ENCODE assay signal across 31 cellular contexts in the genomic region with DNA sequence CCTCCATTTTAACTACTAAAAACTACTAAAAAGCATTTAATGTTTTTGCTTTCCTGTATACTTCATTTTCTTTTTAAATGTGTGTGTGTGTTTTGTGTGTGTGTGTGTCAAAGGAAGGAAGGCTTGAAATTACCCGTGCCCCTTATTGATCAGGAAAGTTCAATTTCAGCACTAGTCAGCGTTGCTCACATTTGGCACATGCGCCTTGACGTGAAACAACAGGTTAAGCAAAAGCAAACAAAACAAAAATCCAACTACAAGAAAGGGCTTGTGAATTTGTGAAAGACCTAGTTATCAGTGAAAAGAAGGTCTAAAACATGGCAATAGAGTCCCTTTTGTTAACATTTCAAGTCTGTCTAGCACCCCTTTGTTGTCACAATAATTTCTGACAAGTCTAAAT.
"Had no signal": no experiment of that assay in that cellular context is flagged by ENCODE, and none has a peak within 500 bp of the region (broad histone marks: within the 10 kb centered on the region; RNA-seq: fewer than 3 reads in every experiment).

No MANE protein-coding gene starts in this region.

- H3K4me3 ChIP-seq: adrenal gland, body of pancreas had no signal

- H3K36me3 Mint-ChIP-seq: activated CD8-positive, alpha-beta memory T cell treated with anti-CD3 and anti-CD28 coated beads, Interleukin-2, amount 10 ng/mL, durations not matched to agents 7 days and 5 days; activated naive CD4-positive, alpha-beta T cell treated with anti-CD3 and anti-CD28 coated beads, Interleukin-2, amount 50 U/mL, for 72 hours had no signal

- H3K4me3 Mint-ChIP-seq: activated CD4-positive, alpha-beta memory T cell treated with anti-CD3 and anti-CD28 coated beads, Interleukin-2, amount 10 ng/mL, durations not matched to agents 7 days and 5 days; activated CD8-positive, alpha-beta memory T cell treated with anti-CD3 and anti-CD28 coated beads, Interleukin-2, amount 10 ng/mL, durations not matched to agents 7 days and 5 days; activated T-cell treated with anti-CD3 and anti-CD28 coated beads, Interleukin-2, amount 50 U/mL, for 72 hours; activated T-helper 17 cell treated with anti-CD3 and anti-CD28 coated beads, Interleukin-2, amount 50 U/mL, for 72 hours had no signal

- ATAC-seq: activated CD8-positive, alpha-beta memory T cell treated with anti-CD3 and anti-CD28 coated beads, Interleukin-2, amount 10 ng/mL, durations not matched to agents 7 days and 5 days; activated naive CD4-positive, alpha-beta T cell treated with anti-CD3 and anti-CD28 coated beads, Interleukin-2, amount 50 U/mL, for 72 hours; activated T-cell treated with anti-CD3 and anti-CD28 coated beads, Interleukin-2, amount 50 U/mL, for 72 hours; activated T-helper 17 cell treated with anti-CD3 and anti-CD28 coated beads, Interleukin-2, amount 50 U/mL, for 72 hours; body of pancreas had no signal

- H3K9me3 Mint-ChIP-seq: activated CD4-positive, alpha-beta memory T cell treated with anti-CD3 and anti-CD28 coated beads, Interleukin-2, amount 10 ng/mL, durations not matched to agents 7 days and 5 days; activated T-helper 17 cell treated with anti-CD3 and anti-CD28 coated beads, Interleukin-2, amount 50 U/mL, for 72 hours had no signal

- DNase-seq: activated CD4-positive, alpha-beta memory T cell treated with anti-CD3 and anti-CD28 coated beads, Interleukin-2, amount 10 ng/mL, durations not matched to agents 7 days and 5 days; activated CD4-positive, alpha-beta T cell treated with anti-CD3 and anti-CD28 coated beads for 1 hour; activated CD4-positive, alpha-beta T cell treated with anti-CD3 and anti-CD28 coated beads for 48 hours; activated CD4-positive, CD25-positive, alpha-beta regulatory T cell; activated CD8-positive, alpha-beta memory T cell treated with anti-CD3 and anti-CD28 coated beads for 24 hours; activated CD8-positive, alpha-beta memory T cell treated with anti-CD3 and anti-CD28 coated beads, Interleukin-2, amount 10 ng/mL, durations not matched to agents 7 days and 5 days; activated CD8-positive, alpha-beta memory T cell treated with anti-CD3 and anti-CD28 coated beads, Interleukin-2, amount 50 U/mL, for 48 hours; activated gamma-delta T cell; activated naive CD4-positive, alpha-beta T cell treated with Interleukin-2 at 50 U/mL for 16 hours; activated T-cell treated with anti-CD3 and anti-CD28 coated beads, Interleukin-2, amount 50 U/mL, for 72 hours; adrenal gland; body of pancreas; central memory CD4-positive, alpha-beta T cell; Kasumi-1; KG1; MM.1S; MV-4-11; NCI-H1092; NCI-H1436 treated with DMSO at 0.1 percent for 48 hours; NCI-H1694 treated with DMSO at 0.1 percent for 48 hours; NCI-H2029; NCI-H345; NCI-H524 treated with DMSO at 0.1 percent for 48 hours; Right ventricle myocardium superior; SW 1271; T-helper 1 cell; T-helper 2 cell; T-helper 9 cell; WERI-Rb-1 had no signal

- H3K4me1 Mint-ChIP-seq: activated CD4-positive, alpha-beta memory T cell treated with anti-CD3 and anti-CD28 coated beads, Interleukin-2, amount 10 ng/mL, durations not matched to agents 7 days and 5 days; activated CD8-positive, alpha-beta memory T cell treated with anti-CD3 and anti-CD28 coated beads, Interleukin-2, amount 10 ng/mL, durations not matched to agents 7 days and 5 days; activated T-helper 17 cell treated with anti-CD3 and anti-CD28 coated beads, Interleukin-2, amount 50 U/mL, for 72 hours had no signal

- H3K27me3 Mint-ChIP-seq: activated CD4-positive, alpha-beta memory T cell treated with anti-CD3 and anti-CD28 coated beads, Interleukin-2, amount 10 ng/mL, durations not matched to agents 7 days and 5 days; activated CD8-positive, alpha-beta memory T cell treated with anti-CD3 and anti-CD28 coated beads, Interleukin-2, amount 10 ng/mL, durations not matched to agents 7 days and 5 days; activated T-helper 17 cell treated with anti-CD3 and anti-CD28 coated beads, Interleukin-2, amount 50 U/mL, for 72 hours had no signal

- H3K4me1 ChIP-seq: adrenal gland had no signal

- H3K27me3 ChIP-seq: adrenal gland, body of pancreas had no signal

- H3K36me3 ChIP-seq: adrenal gland, WERI-Rb-1 had no signal

- H3K9me3 ChIP-seq: adrenal gland, body of pancreas had no signal

- H3K27ac Mint-ChIP-seq: activated CD4-positive, alpha-beta memory T cell treated with anti-CD3 and anti-CD28 coated beads, Interleukin-2, amount 10 ng/mL, durations not matched to agents 7 days and 5 days; activated CD8-positive, alpha-beta memory T cell treated with anti-CD3 and anti-CD28 coated beads, Interleukin-2, amount 10 ng/mL, durations not matched to agents 7 days and 5 days; activated naive CD4-positive, alpha-beta T cell treated with anti-CD3 and anti-CD28 coated beads, Interleukin-2, amount 50 U/mL, for 72 hours; activated T-cell treated with anti-CD3 and anti-CD28 coated beads, Interleukin-2, amount 50 U/mL, for 72 hours; activated T-helper 17 cell treated with anti-CD3 and anti-CD28 coated beads, Interleukin-2, amount 50 U/mL, for 72 hours had no signal

- H3K27ac ChIP-seq: adrenal gland, body of pancreas, WERI-Rb-1 had no signal
